Comparison of ENCODE assay signal across 29 cellular contexts in the genomic region with DNA sequence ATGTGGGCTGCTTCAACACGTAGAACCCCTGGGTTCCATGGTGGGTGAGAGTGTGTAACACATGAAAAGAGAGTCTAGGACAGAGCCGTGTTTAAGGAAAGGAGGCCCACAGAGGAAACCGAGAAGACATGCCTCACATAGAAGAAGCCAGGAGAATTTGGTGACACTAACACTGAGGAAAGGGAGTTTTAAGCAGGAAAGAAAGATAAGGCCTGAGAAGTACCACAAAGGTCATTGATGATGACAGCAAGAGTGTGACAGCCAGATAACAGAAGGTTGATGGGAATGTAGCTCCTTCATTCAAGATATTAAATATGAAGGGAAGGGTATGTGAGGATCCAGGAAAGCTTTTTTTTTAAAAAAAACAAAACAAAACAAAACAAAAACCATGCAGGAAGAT.
"Had no signal": no experiment of that assay in that cellular context is flagged by ENCODE, and none has a peak within 500 bp of the region (broad histone marks: within the 10 kb centered on the region; RNA-seq: fewer than 3 reads in every experiment).

No MANE protein-coding gene starts in this region.

- H3K4me3 ChIP-seq: body of pancreas, esophagus squamous epithelium, gastroesophageal sphincter, heart right ventricle had no signal

- H3K36me3 ChIP-seq: esophagus squamous epithelium, gastroesophageal sphincter, heart right ventricle had no signal

- H3K27ac ChIP-seq: body of pancreas, epithelial cell of prostate, esophagus squamous epithelium, gastroesophageal sphincter, heart right ventricle had no signal

- H3K4me3 Mint-ChIP-seq: activated CD4-positive, alpha-beta memory T cell treated with anti-CD3 and anti-CD28 coated beads for 36 hours; activated CD4-positive, alpha-beta T cell treated with anti-CD3 and anti-CD28 coated beads for 36 hours; activated CD4-positive, alpha-beta T cell treated with anti-CD3 and anti-CD28 coated beads, Interleukin-2, amount 10 ng/mL, durations not matched to agents 24 days and 14 days; activated CD8-positive, alpha-beta memory T cell treated with anti-CD3 and anti-CD28 coated beads, Interleukin-2, amount 10 ng/mL, durations not matched to agents 7 days and 5 days; activated CD8-positive, alpha-beta T cell treated with anti-CD3 and anti-CD28 coated beads, Interleukin-2, amount 10 ng/mL, durations not matched to agents 7 days and 5 days; activated naive CD8-positive, alpha-beta T cell; activated T-cell treated with anti-CD3 and anti-CD28 coated beads, Interleukin-2, amount 50 U/mL, for 72 hours; effector memory CD8-positive, alpha-beta T cell; T-helper 17 cell had no signal

- DNase-seq: activated CD4-positive, alpha-beta memory T cell treated with anti-CD3 and anti-CD28 coated beads for 36 hours; activated CD4-positive, alpha-beta T cell treated with anti-CD3 and anti-CD28 coated beads for 36 hours; activated CD4-positive, alpha-beta T cell treated with anti-CD3 and anti-CD28 coated beads, Interleukin-2, amount 10 ng/mL, durations not matched to agents 24 days and 14 days; activated CD4-positive, CD25-positive, alpha-beta regulatory T cell; activated CD4-positive, CD25-positive, alpha-beta regulatory T cell treated with anti-CD3 and anti-CD28 coated beads, Interleukin-2, amount 50 U/mL, for 72 hours; activated CD8-positive, alpha-beta memory T cell treated with anti-CD3 and anti-CD28 coated beads, Interleukin-2, amount 10 ng/mL, durations not matched to agents 7 days and 5 days; activated CD8-positive, alpha-beta memory T cell treated with anti-CD3 and anti-CD28 coated beads, Interleukin-2, amount 50 U/mL, for 4 hours; activated CD8-positive, alpha-beta T cell treated with anti-CD3 and anti-CD28 coated beads, Interleukin-2, amount 10 ng/mL, durations not matched to agents 7 days and 5 days; activated gamma-delta T cell; activated naive CD4-positive, alpha-beta T cell; activated naive CD4-positive, alpha-beta T cell treated with anti-CD3 and anti-CD28 coated beads, Interleukin-2, amount 50 U/mL, for 16 hours; activated T-cell treated with anti-CD3 and anti-CD28 coated beads, Interleukin-2, amount 50 U/mL, for 1 hour; activated T-cell treated with anti-CD3 and anti-CD28 coated beads, Interleukin-2, amount 50 U/mL, for 72 hours; amniotic stem cell; anterior cingulate cortex; body of pancreas; caudate nucleus; cortex of kidney; dermis blood vessel endothelial cell; effector CD4-positive, alpha-beta T cell; effector memory CD8-positive, alpha-beta T cell; esophagus squamous epithelium; foreskin melanocyte; heart right ventricle; T-helper 1 cell; T-helper 17 cell had no signal

- H3K27ac Mint-ChIP-seq: activated CD4-positive, alpha-beta memory T cell treated with anti-CD3 and anti-CD28 coated beads for 36 hours; activated CD4-positive, alpha-beta T cell treated with anti-CD3 and anti-CD28 coated beads for 36 hours; activated CD4-positive, alpha-beta T cell treated with anti-CD3 and anti-CD28 coated beads, Interleukin-2, amount 10 ng/mL, durations not matched to agents 24 days and 14 days; activated CD8-positive, alpha-beta memory T cell treated with anti-CD3 and anti-CD28 coated beads, Interleukin-2, amount 10 ng/mL, durations not matched to agents 7 days and 5 days; activated CD8-positive, alpha-beta T cell treated with anti-CD3 and anti-CD28 coated beads, Interleukin-2, amount 10 ng/mL, durations not matched to agents 7 days and 5 days; activated naive CD8-positive, alpha-beta T cell; activated T-cell treated with anti-CD3 and anti-CD28 coated beads, Interleukin-2, amount 50 U/mL, for 72 hours; effector memory CD8-positive, alpha-beta T cell; T-helper 17 cell had no signal

- H3K4me1 ChIP-seq: body of pancreas, gastroesophageal sphincter had no signal

- H3K4me1 Mint-ChIP-seq: activated CD4-positive, alpha-beta T cell treated with anti-CD3 and anti-CD28 coated beads for 36 hours; activated CD4-positive, alpha-beta T cell treated with anti-CD3 and anti-CD28 coated beads, Interleukin-2, amount 10 ng/mL, durations not matched to agents 24 days and 14 days; activated CD8-positive, alpha-beta memory T cell treated with anti-CD3 and anti-CD28 coated beads, Interleukin-2, amount 10 ng/mL, durations not matched to agents 7 days and 5 days had no signal

- H3K36me3 Mint-ChIP-seq: activated CD4-positive, alpha-beta memory T cell treated with anti-CD3 and anti-CD28 coated beads for 36 hours; activated CD8-positive, alpha-beta memory T cell treated with anti-CD3 and anti-CD28 coated beads, Interleukin-2, amount 10 ng/mL, durations not matched to agents 7 days and 5 days had no signal

- H3K9me3 ChIP-seq: gastroesophageal sphincter had no signal

- H3K27me3 Mint-ChIP-seq: activated CD4-positive, alpha-beta memory T cell treated with anti-CD3 and anti-CD28 coated beads for 36 hours; activated CD4-positive, alpha-beta T cell treated with anti-CD3 and anti-CD28 coated beads for 36 hours; activated CD8-positive, alpha-beta memory T cell treated with anti-CD3 and anti-CD28 coated beads, Interleukin-2, amount 10 ng/mL, durations not matched to agents 7 days and 5 days; activated naive CD8-positive, alpha-beta T cell; T-helper 17 cell had no signal

- H3K27me3 ChIP-seq: body of pancreas, esophagus squamous epithelium, gastroesophageal sphincter, heart right ventricle had no signal
